ENCODE assay signal across 15 cellular contexts in genomic region chr22:20522828-20523117, GRCh38. TPM values are rescaled to one million over a fixed set of nuclear protein-coding genes. Genes with fewer than 3 reads are reported as not detected.
DNase-seq lines count a peak whose midpoint lies in the region; ATAC-seq lines count a peak whose summit lies in the region.
"Had no signal": no experiment of that assay in that cellular context is flagged by ENCODE, and none has a peak within 500 bp of the region (broad histone marks: within the 10 kb centered on the region; RNA-seq: fewer than 3 reads in every experiment).

No MANE protein-coding gene starts in this region.

- H3K27ac Mint-ChIP-seq in activated CD8-positive, alpha-beta memory T cell treated with anti-CD3 and anti-CD28 coated beads, Interleukin-2, amount 10 ng/mL, durations not matched to agents 7 days and 5 days, result peak overlapping the region; percentile 33
- peak overlapping the region; percentile 94 for H3K27ac Mint-ChIP-seq in T-helper 17 cell
- peak overlapping the region; percentile 84 for H3K27ac Mint-ChIP-seq in stimulated activated effector memory CD8-positive, alpha-beta T cell treated with anti-CD3 and anti-CD28 coated beads, Interleukin-12 subunit alpha, Interleukin-12 subunit beta, amount 100 ng/mL, for 72 hours

- H3K9me3 Mint-ChIP-seq in activated CD8-positive, alpha-beta memory T cell treated with anti-CD3 and anti-CD28 coated beads, Interleukin-2, amount 10 ng/mL, durations not matched to agents 7 days and 5 days (ENCODE audit: low read depth), result no peaks in the 10 kb centered on the region
- H3K9me3 Mint-ChIP-seq in stimulated activated effector memory CD8-positive, alpha-beta T cell treated with anti-CD3 and anti-CD28 coated beads, Interleukin-12 subunit alpha, Interleukin-12 subunit beta, amount 100 ng/mL, for 72 hours, result no peaks in the 10 kb centered on the region

- no peaks in the 10 kb centered on the region for H3K27me3 Mint-ChIP-seq in activated CD8-positive, alpha-beta memory T cell treated with anti-CD3 and anti-CD28 coated beads, Interleukin-2, amount 10 ng/mL, durations not matched to agents 7 days and 5 days
- H3K27me3 Mint-ChIP-seq in T-helper 17 cell, result no peaks in the 10 kb centered on the region

- peaks cover 75% of the 10 kb centered on the region for H3K4me1 Mint-ChIP-seq in activated CD8-positive, alpha-beta memory T cell treated with anti-CD3 and anti-CD28 coated beads, Interleukin-2, amount 10 ng/mL, durations not matched to agents 7 days and 5 days
- H3K4me1 Mint-ChIP-seq in T-helper 17 cell, result peaks cover 54% of the 10 kb centered on the region
- peaks cover 75% of the 10 kb centered on the region for H3K4me1 Mint-ChIP-seq in stimulated activated effector memory CD8-positive, alpha-beta T cell treated with anti-CD3 and anti-CD28 coated beads, Interleukin-12 subunit alpha, Interleukin-12 subunit beta, amount 100 ng/mL, for 72 hours

- H3K36me3 Mint-ChIP-seq in activated CD8-positive, alpha-beta memory T cell treated with anti-CD3 and anti-CD28 coated beads, Interleukin-2, amount 10 ng/mL, durations not matched to agents 7 days and 5 days, result peaks cover 42% of the 10 kb centered on the region
- H3K36me3 Mint-ChIP-seq in T-helper 17 cell (ENCODE audit: low read depth), result peaks cover 19% of the 10 kb centered on the region
- peaks cover 95% of the 10 kb centered on the region for H3K36me3 Mint-ChIP-seq in stimulated activated effector memory CD8-positive, alpha-beta T cell treated with anti-CD3 and anti-CD28 coated beads, Interleukin-12 subunit alpha, Interleukin-12 subunit beta, amount 100 ng/mL, for 72 hours

- no peak for ATAC-seq in activated CD8-positive, alpha-beta memory T cell treated with anti-CD3 and anti-CD28 coated beads, Interleukin-2, amount 10 ng/mL, durations not matched to agents 7 days and 5 days
- ATAC-seq in T-helper 17 cell, result no peak
- no peak for ATAC-seq in stimulated activated effector memory CD8-positive, alpha-beta T cell treated with anti-CD3 and anti-CD28 coated beads, Interleukin-12 subunit alpha, Interleukin-12 subunit beta, amount 100 ng/mL, for 72 hours
- no peak for ATAC-seq in GM21528 (IDR thresholded peaks at IDR 0.05; ENCODE audit: low FRiP score, unreplicated experiment)

- CTCF ChIA-PET in activated CD8-positive, alpha-beta memory T cell treated with anti-CD3 and anti-CD28 coated beads, Interleukin-2, amount 10 ng/mL, durations not matched to agents 7 days and 5 days (lab: Charles Lee), result interaction anchor here (1.2 to 2.0 kb wide), 3 partner anchors 35 to 48 kb away, joined by 4 to 6 read pairs (median 6); no protein-coding TSS in a partner anchor

- H3K4me3 Mint-ChIP-seq in activated CD8-positive, alpha-beta memory T cell treated with anti-CD3 and anti-CD28 coated beads, Interleukin-2, amount 10 ng/mL, durations not matched to agents 7 days and 5 days, result no peak overlapping the region
- H3K4me3 Mint-ChIP-seq in T-helper 17 cell, result peak overlapping the region; percentile 71
- peak overlapping the region; percentile 46 for H3K4me3 Mint-ChIP-seq in stimulated activated effector memory CD8-positive, alpha-beta T cell treated with anti-CD3 and anti-CD28 coated beads, Interleukin-12 subunit alpha, Interleukin-12 subunit beta, amount 100 ng/mL, for 72 hours

- DNase-seq in activated CD8-positive, alpha-beta memory T cell treated with anti-CD3 and anti-CD28 coated beads, Interleukin-2, amount 10 ng/mL, durations not matched to agents 7 days and 5 days, result no peak
- DNase-seq in activated CD8-positive, alpha-beta memory T cell treated with anti-CD3 and anti-CD28 coated beads, Interleukin-2, amount 50 U/mL, for 4 hours, result no peak
- DNase-seq in T-helper 17 cell (no peak), epithelial cell of prostate (ENCODE audit: low read depth, low spot score) (no peak), NCI-H1694 (lab: John Stamatoyannopoulos, UW) (no peak), NCI-H510A treated with DMSO at 0.1 percent for 48 hours (lab: John Stamatoyannopoulos, UW) (no peak)
- no peak for DNase-seq in stimulated activated effector memory CD8-positive, alpha-beta T cell treated with anti-CD3 and anti-CD28 coated beads, Interleukin-12 subunit alpha, Interleukin-12 subunit beta, amount 100 ng/mL, for 72 hours (ENCODE audit: low spot score in 2 of 2)
- DNase-seq: activated CD4-positive, alpha-beta T cell treated with anti-CD3 and anti-CD28 coated beads for 4 hours; cortex of kidney; NCI-H1092; NCI-H226; pancreas; PC-9 had no signal

- no peaks in the 10 kb centered on the region for H3K9me3 ChIP-seq in T-helper 17 cell (ENCODE audit: control insufficient read depth, low read length, poor library complexity, severe bottlenecking)
- H3K9me3 ChIP-seq: pancreas, thoracic aorta had no signal

- peak overlapping the region; percentile 98 for H3K27ac ChIP-seq in epithelial cell of prostate
- H3K27ac ChIP-seq: pancreas, PC-9 had no signal

RNA-seq across cellular contexts. Expression of gene MED15, which starts 15.4 kb away (rescaled TPM):
- 100 to 1,000 TPM; 145 to 179 TPM for total RNA-seq in activated CD8-positive, alpha-beta memory T cell treated with anti-CD3 and anti-CD28 coated beads, Interleukin-2, amount 10 ng/mL, durations not matched to agents 7 days and 5 days
- 100 to 1,000 TPM; 207 to 251 TPM for total RNA-seq in T-helper 17 cell

RNA-seq across cellular contexts. Expression of gene KLHL22, which starts 27.2 kb away (rescaled TPM):
- 10 to 100 TPM; 27.5 to 31.7 TPM for total RNA-seq in activated CD8-positive, alpha-beta memory T cell treated with anti-CD3 and anti-CD28 coated beads, Interleukin-2, amount 10 ng/mL, durations not matched to agents 7 days and 5 days
- total RNA-seq in T-helper 17 cell, result 10 to 100 TPM; 28.1 to 33.1 TPM

Comparison
In these comparisons a context has a peak if more than half of its experiments do, and no peak if none do; other contexts are left out.
1. H3K27ac Mint-ChIP-seq: peak in every context shown above with its lines; median percentile 94 in T-helper 17 cell; 84 in stimulated activated effector memory CD8-positive, alpha-beta T cell treated with anti-CD3 and anti-CD28 coated beads, Interleukin-12 subunit alpha, Interleukin-12 subunit beta, amount 100 ng/mL, for 72 hours; 33 in activated CD8-positive, alpha-beta memory T cell treated with anti-CD3 and anti-CD28 coated beads, Interleukin-2, amount 10 ng/mL, durations not matched to agents 7 days and 5 days.